In genomic region chr10:106577266-106577665, GRCh38 we compare ENCODE assay signal across 13 cellular contexts.
DNase-seq lines count a peak whose midpoint lies in the region; TF ChIP-seq lines count a peak whose summit lies in the region.
"Had no signal": no experiment of that assay in that cellular context is flagged by ENCODE, and none has a peak within 500 bp of the region (broad histone marks: within the 10 kb centered on the region; RNA-seq: fewer than 3 reads in every experiment).

No MANE protein-coding gene starts in this region.

- H3K9me3 ChIP-seq in NT2/D1 (ENCODE audit: insufficient read depth, low read length) (peaks cover 8% of the 10 kb centered on the region; the same call in 1 of the 2 replicates), colonic mucosa (no peaks in the 10 kb centered on the region)

- H3K23ac ChIP-seq in mesendoderm (ENCODE audit: low read length), result no peak overlapping the region

- H3K18ac ChIP-seq in mesendoderm (ENCODE audit: low read length), result no peak overlapping the region

- no peak overlapping the region for H2BK15ac ChIP-seq in mesendoderm (replicated peaks; ENCODE audit: low read depth)

- H3K4me3 ChIP-seq in H7 (ENCODE audit: insufficient read depth, low read depth, low read length) (no peak overlapping the region), NT2/D1 (ENCODE audit: insufficient read length, low read depth) (no peak overlapping the region), choroid plexus epithelial cell (ENCODE audit: low read depth, low read length) (no peak overlapping the region), mesendoderm (ENCODE audit: low read length) (no peak overlapping the region), colonic mucosa (no peak overlapping the region)

- H3K27me3 ChIP-seq in H7 (ENCODE audit: control insufficient read depth, insufficient read depth, low read length) (no peaks in the 10 kb centered on the region), NT2/D1 (ENCODE audit: insufficient read depth, insufficient read length) (no peaks in the 10 kb centered on the region), mesendoderm (ENCODE audit: insufficient read depth, low read length, poor library complexity) (no peaks in the 10 kb centered on the region), colonic mucosa (no peaks in the 10 kb centered on the region)

- no peaks in the 10 kb centered on the region for H3K9me3 Mint-ChIP-seq in activated naive CD4-positive, alpha-beta T cell treated with anti-CD3 and anti-CD28 coated beads, Interleukin-2, amount 10 ng/mL, durations not matched to agents 7 days and 5 days

- H3K36me3 ChIP-seq in H7 (replicated peaks; ENCODE audit: control insufficient read depth, insufficient read depth, low read length), result no peaks in the 10 kb centered on the region
- H3K36me3 ChIP-seq in NT2/D1 (ENCODE audit: insufficient read depth, insufficient read length, low read length), result no peaks in the 10 kb centered on the region
- H3K36me3 ChIP-seq in mesendoderm (ENCODE audit: control insufficient read depth, insufficient read depth, low read length), result no peaks in the 10 kb centered on the region
- no peaks in the 10 kb centered on the region for H3K36me3 ChIP-seq in colonic mucosa

- H3K56ac ChIP-seq in mesendoderm (ENCODE audit: low read length), result no peak overlapping the region

- H2AK5ac ChIP-seq in mesendoderm (ENCODE audit: low read length), result no peak overlapping the region

- intact Hi-C loops in colonic mucosa (cut with DNase I), result no loop called here

- no peaks in the 10 kb centered on the region for H3K79me1 ChIP-seq in mesendoderm (ENCODE audit: low read length)

- no peak for TF ChIP-seq CTCF in choroid plexus epithelial cell (conservative IDR thresholded peaks at IDR 0.05; ENCODE audit: low read depth, low read length)
- no peak for TF ChIP-seq CTCF in colonic mucosa (IDR thresholded peaks at IDR 0.05)

- H3K4me1 ChIP-seq in NT2/D1 (ENCODE audit: insufficient read depth, insufficient read length) (peaks cover 4% of the 10 kb centered on the region), mesendoderm (ENCODE audit: control insufficient read depth, low read depth, low read length) (peaks cover 12% of the 10 kb centered on the region), colonic mucosa (no peaks in the 10 kb centered on the region)

- no peaks in the 10 kb centered on the region for H3K27me3 Mint-ChIP-seq in activated naive CD4-positive, alpha-beta T cell treated with anti-CD3 and anti-CD28 coated beads, Interleukin-2, amount 10 ng/mL, durations not matched to agents 7 days and 5 days
- H3K27me3 Mint-ChIP-seq: IgD-negative memory B cell had no signal

- H2BK5ac ChIP-seq in mesendoderm (ENCODE audit: low read length), result no peak overlapping the region

- H3K4me2 ChIP-seq in mesendoderm (ENCODE audit: low read length), result no peak overlapping the region

- no peak overlapping the region for H3K9ac ChIP-seq in NT2/D1 (ENCODE audit: insufficient read length, low read depth)
- no peak overlapping the region for H3K9ac ChIP-seq in mesendoderm (ENCODE audit: low read length)
- H3K9ac ChIP-seq in colonic mucosa (ENCODE audit: low read depth in 2 of 2, low read length in 2 of 2), result no peak overlapping the region

- H3K4me1 Mint-ChIP-seq in activated naive CD4-positive, alpha-beta T cell treated with anti-CD3 and anti-CD28 coated beads, Interleukin-2, amount 10 ng/mL, durations not matched to agents 7 days and 5 days, result no peaks in the 10 kb centered on the region
- H3K4me1 Mint-ChIP-seq: IgD-negative memory B cell had no signal

- no peaks in the 10 kb centered on the region for H3K79me2 ChIP-seq in mesendoderm (ENCODE audit: control insufficient read depth, insufficient read depth, low read length)

- H3K4me3 Mint-ChIP-seq in activated naive CD4-positive, alpha-beta T cell treated with anti-CD3 and anti-CD28 coated beads, Interleukin-2, amount 10 ng/mL, durations not matched to agents 7 days and 5 days, result no peak overlapping the region
- H3K4me3 Mint-ChIP-seq: IgD-negative memory B cell had no signal

- H4K8ac ChIP-seq in mesendoderm (ENCODE audit: low read depth, low read length), result no peak overlapping the region

- H3K27ac Mint-ChIP-seq in activated naive CD4-positive, alpha-beta T cell treated with anti-CD3 and anti-CD28 coated beads, Interleukin-2, amount 10 ng/mL, durations not matched to agents 7 days and 5 days, result no peak overlapping the region
- H3K27ac Mint-ChIP-seq: IgD-negative memory B cell had no signal

- DNase-seq in H7 (peak; percentile 30), NT2/D1 (ENCODE audit: low read depth, low spot score) (peak; percentile 51), choroid plexus epithelial cell (ENCODE audit: low read depth) (peak; percentile 79), mesendoderm (peak; percentile 89), NCI-H1105 treated with DMSO at 0.1 percent for 48 hours (lab: John Stamatoyannopoulos, UW) (no peak), colonic mucosa (no peak), C1 segment of cervical spinal cord (lab: John Stamatoyannopoulos, UW) (no peak)
- DNase-seq in activated naive CD4-positive, alpha-beta T cell treated with anti-CD3 and anti-CD28 coated beads, Interleukin-2, amount 10 ng/mL, durations not matched to agents 7 days and 5 days, result no peak
- DNase-seq: activated CD4-positive, CD25-positive, alpha-beta regulatory T cell treated with anti-CD3 and anti-CD28 coated beads, Interleukin-2, amount 50 U/mL, for 72 hours; effector CD8-positive, alpha-beta T cell; NCI-H1930; substantia nigra had no signal

- CTCF ChIA-PET in activated naive CD4-positive, alpha-beta T cell treated with anti-CD3 and anti-CD28 coated beads, Interleukin-2, amount 10 ng/mL, durations not matched to agents 7 days and 5 days (lab: Charles Lee), result no interaction called here

- no peak overlapping the region for H3K4ac ChIP-seq in mesendoderm (ENCODE audit: low read depth, low read length)

- no CpG with 5 or more reads among the region's 9 CpGs for WGBS in mesendoderm (ENCODE audit: extremely low coverage, insufficient coverage, low lambda C conversion rate)

- no peak overlapping the region for H4K5ac ChIP-seq in mesendoderm (ENCODE audit: low read length)

- H2BK120ac ChIP-seq in mesendoderm (ENCODE audit: low read depth, low read length), result no peak overlapping the region

- no peaks in the 10 kb centered on the region for H3K36me3 Mint-ChIP-seq in activated naive CD4-positive, alpha-beta T cell treated with anti-CD3 and anti-CD28 coated beads, Interleukin-2, amount 10 ng/mL, durations not matched to agents 7 days and 5 days
- H3K36me3 Mint-ChIP-seq: IgD-negative memory B cell had no signal

- no peak overlapping the region for H3K27ac ChIP-seq in mesendoderm (ENCODE audit: low read depth, low read length)
- no peak overlapping the region for H3K27ac ChIP-seq in colonic mucosa

Comparison
In these comparisons a context has a peak if more than half of its experiments do, and no peak if none do; other contexts are left out.
1. DNase-seq: peak in H7 (single experiment), NT2/D1 (single experiment), choroid plexus epithelial cell (single experiment) and mesendoderm (single experiment); none in NCI-H1105 treated with DMSO at 0.1 percent for 48 hours (single experiment), colonic mucosa (single experiment), C1 segment of cervical spinal cord (0 of 14) and activated naive CD4-positive, alpha-beta T cell treated with anti-CD3 and anti-CD28 coated beads, Interleukin-2, amount 10 ng/mL, durations not matched to agents 7 days and 5 days (single experiment).